Comparison of ENCODE assay signal across 1 cellular context in genomic region chr17:58002973-58003372, GRCh38.
TF ChIP-seq lines count a peak whose summit lies in the region.

No MANE protein-coding gene starts in this region.

TF ChIP-seq in HCT116, 20 proteins besides CTCF, POLR2A, EP300 and RAD21:
- no peak for TF ChIP-seq CEBPB (IDR thresholded peaks at IDR 0.05; ENCODE audit: low read depth)
- TF ChIP-seq SIN3A (IDR thresholded peaks at IDR 0.05; ENCODE audit: low read depth) = no peak
- TF ChIP-seq ZNF274 (IDR thresholded peaks at IDR 0.05; ENCODE audit: low read depth, low read length) = no peak
- TF ChIP-seq EZH2phosphoT487 (IDR thresholded peaks at IDR 0.05; ENCODE audit: borderline replicate concordance) = no peak
- no peak for TF ChIP-seq ZFX (IDR thresholded peaks at IDR 0.05)
- TF ChIP-seq ZBTB33 (IDR thresholded peaks at IDR 0.05; ENCODE audit: extremely low read depth, insufficient replicate concordance, low read length) = no peak
- TF ChIP-seq EGR1 (IDR thresholded peaks at IDR 0.05; ENCODE audit: low read depth) = no peak
- TF ChIP-seq ELF1 (IDR thresholded peaks at IDR 0.05; ENCODE audit: borderline replicate concordance, low read depth) = no peak
- no peak for TF ChIP-seq YY1 (IDR thresholded peaks at IDR 0.05; ENCODE audit: extremely low read depth, insufficient replicate concordance, low read depth, low read length)
- no peak for TF ChIP-seq SP1 (IDR thresholded peaks at IDR 0.05; ENCODE audit: low read depth)
- TF ChIP-seq CBX3 (IDR thresholded peaks at IDR 0.05; ENCODE audit: low read depth) = no peak
- TF ChIP-seq FOSL1 (IDR thresholded peaks at IDR 0.05; ENCODE audit: low read depth) = no peak
- no peak for TF ChIP-seq EZH2 (IDR thresholded peaks at IDR 0.05)
- TF ChIP-seq MAX (IDR thresholded peaks at IDR 0.05) = no peak
- no peak for TF ChIP-seq TCF7L2 (IDR thresholded peaks at IDR 0.05; ENCODE audit: borderline replicate concordance, extremely low read depth, insufficient read depth, insufficient read length)
- TF ChIP-seq JUND (IDR thresholded peaks at IDR 0.05) = no peak
TF ChIP-seq in HCT116: peak in this region for 0.
